Comparison of ENCODE assay signal across 16 cellular contexts in genomic region chr17:81852237-81852636, GRCh38. TPM values are rescaled to one million over a fixed set of nuclear protein-coding genes. Genes with fewer than 3 reads are reported as not detected.
DNase-seq lines count a peak whose midpoint lies in the region; ATAC-seq, FAIRE-seq and TF ChIP-seq lines count a peak whose summit lies in the region.
"Had no signal": no experiment of that assay in that cellular context is flagged by ENCODE, and none has a peak within 500 bp of the region (broad histone marks: within the 10 kb centered on the region; RNA-seq: fewer than 3 reads in every experiment).

No MANE protein-coding gene starts in this region.

- ATAC-seq in HepG2 (peak; percentile 6; the same call in 2 of the 3 replicates), right lobe of liver (no peak), GM21723 (IDR thresholded peaks at IDR 0.05; ENCODE audit: unreplicated experiment) (no peak)
- ATAC-seq: HCT116 had no signal

- no peak for FAIRE-seq in HepG2 (lab: Jason Lieb, UNC)
- FAIRE-seq: GM18507, H54 had no signal

- peaks cover 4% of the 10 kb centered on the region for H3K27me3 Mint-ChIP-seq in neural progenitor cell (ENCODE audit: insufficient read depth, low read depth)
- H3K27me3 Mint-ChIP-seq: IgD-negative memory B cell had no signal

- 0 out of 2 replicates have a peak, but pooled peaks have one; percentile 2 for TF ChIP-seq RAD21 in HepG2 (CRISPR knock-in tag; IDR thresholded peaks at IDR 0.05)

- peaks cover 10% of the 10 kb centered on the region for H3K36me3 Mint-ChIP-seq in neural progenitor cell
- H3K36me3 Mint-ChIP-seq: IgD-negative memory B cell had no signal

- H3K27ac ChIP-seq in HepG2 (ENCODE audit: extremely low read length, insufficient read depth, low read length), result no peak overlapping the region
- H3K27ac ChIP-seq in right lobe of liver, result no peak overlapping the region
- no peak overlapping the region for H3K27ac ChIP-seq in neural progenitor cell
- H3K27ac ChIP-seq: 22Rv1, BLaER1, GM23248 had no signal

- H3K79me2 ChIP-seq in HepG2 (ENCODE audit: insufficient read depth, low read length) (peaks cover 34% of the 10 kb centered on the region), neural progenitor cell (ENCODE audit: low read depth) (peaks cover 10% of the 10 kb centered on the region)

- 100% methylated on average over 6 of the region's 12 CpGs for WGBS in HepG2 (ENCODE audit: low lambda C conversion rate)
- WGBS in right lobe of liver (ENCODE audit: insufficient coverage, low coverage, low lambda C conversion rate, missing lambda C conversion rate), result 100% methylated on average over 3 of the region's 12 CpGs

- H3K9ac ChIP-seq in HepG2 (ENCODE audit: insufficient read depth, low read depth, low read length) (no peak overlapping the region), neural progenitor cell (no peak overlapping the region)
- H3K9ac ChIP-seq: BLaER1, GM23248 had no signal

- H3K36me3 ChIP-seq in HepG2 (replicated peaks in 1 of 2; ENCODE audit: control insufficient read depth in 1 of 2, insufficient read depth in 2 of 2, low read length in 2 of 2), result peaks cover 39 to 70% of the 10 kb centered on the region in 2 experiments
- H3K36me3 ChIP-seq in right lobe of liver, result peaks cover 14 to 88% (median 45%) of the 10 kb centered on the region in 4 donors
- H3K36me3 ChIP-seq in neural progenitor cell, result no peaks in the 10 kb centered on the region

- peaks cover 5% of the 10 kb centered on the region for H3F3A ChIP-seq in neural progenitor cell (ENCODE audit: low read depth)

- H3K27me3 ChIP-seq in HepG2 (ENCODE audit: control insufficient read depth in 1 of 2, insufficient read depth in 2 of 2, low read length in 2 of 2) (no peaks in the 10 kb centered on the region), right lobe of liver (no peaks in the 10 kb centered on the region), neural progenitor cell (no peaks in the 10 kb centered on the region)
- H3K27me3 ChIP-seq: BLaER1 had no signal

- H3K4me1 ChIP-seq in HepG2 (ENCODE audit: insufficient read depth, low read length), result peaks cover 36% of the 10 kb centered on the region
- peaks cover 0 to 13% (median 7%) of the 10 kb centered on the region in 4 donors for H3K4me1 ChIP-seq in right lobe of liver
- no peaks in the 10 kb centered on the region for H3K4me1 ChIP-seq in neural progenitor cell
- H3K4me1 ChIP-seq: BLaER1 had no signal

- CTCF ChIA-PET in HepG2 (lab: Yijun Ruan, JAX; ENCODE audit: low intra/inter-chr PET ratio, low total read pairs), result no interaction called here

- peaks cover 7% of the 10 kb centered on the region; the same call in 1 of the 2 replicates for H4K20me1 ChIP-seq in HepG2 (ENCODE audit: insufficient read depth, low read length)
- H4K20me1 ChIP-seq in neural progenitor cell (ENCODE audit: low read depth), result peaks cover 6% of the 10 kb centered on the region

- no TSS peak for BruUV-seq in HepG2 (replicated peaks; lab: Mats Ljungman, UMichigan)

- in situ Hi-C loops in HepG2 (cut with HindIII; ENCODE audit: extremely low pct_ligation_motif_present, low pct_unique_long_range_greater_than_20kb), result no loop called here

- POLR2A ChIA-PET in HepG2 (lab: Yijun Ruan, JAX), result interaction anchor here (1.1 to 4.0 kb wide), 6 partner anchors 9 to 168 kb away, joined by 3 to 17 read pairs (median 4); partner anchors contain the start of genes ARL16, HGS, MCRIP1 and P4HB

- H3K4me3 ChIP-seq in HepG2 (replicated peaks in 1 of 3; ENCODE audit: insufficient read depth in 1 of 3, low read depth in 2 of 3, low read length in 3 of 3) (no peak overlapping the region), right lobe of liver (no peak overlapping the region), neural progenitor cell (no peak overlapping the region)
- H3K4me3 ChIP-seq: BLaER1, GM23248 had no signal

- no peak overlapping the region for H3K4me3 Mint-ChIP-seq in neural progenitor cell
- H3K4me3 Mint-ChIP-seq: IgD-negative memory B cell had no signal

- H3K27ac Mint-ChIP-seq in neural progenitor cell, result peak overlapping the region; percentile 14

- intact Hi-C loops in HepG2 (cut with micrococcal nuclease; ENCODE audit: unreplicated experiment), result no loop called here
- intact Hi-C loops in right lobe of liver (cut with DNase I), result no loop called here

- H3K4me1 Mint-ChIP-seq in neural progenitor cell, result no peaks in the 10 kb centered on the region
- H3K4me1 Mint-ChIP-seq: IgD-negative memory B cell had no signal

- TF ChIP-seq POLR2A in HepG2 (IDR thresholded peaks at IDR 0.05; ENCODE audit: insufficient read depth in 1 of 2, low read depth in 2 of 2, low read length in 2 of 2), result peak in 1 of 2 experiments; percentile 39; a peak in 2 of 4 replicates
- TF ChIP-seq POLR2A in right lobe of liver (IDR thresholded peaks at IDR 0.05), result no peak

- DNase-seq in HepG2 (ENCODE audit: low spot score) (no peak), right lobe of liver (no peak), neural progenitor cell (ENCODE audit: low spot score) (no peak), hippocampal formation (lab: John Stamatoyannopoulos, UW) (no peak), hypothalamus (lab: John Stamatoyannopoulos, UW) (no peak)
- DNase-seq: AML-193, DMS53, GF-D8, GM23248 had no signal

- H3K4me2 ChIP-seq in HepG2 (ENCODE audit: low read depth, low read length) (no peak overlapping the region), neural progenitor cell (no peak overlapping the region)
- H3K4me2 ChIP-seq: BLaER1 had no signal

- H3K9me3 ChIP-seq in HepG2 (ENCODE audit: low read length) (no peaks in the 10 kb centered on the region), right lobe of liver (no peaks in the 10 kb centered on the region), neural progenitor cell (ENCODE audit: low read depth) (no peaks in the 10 kb centered on the region)
- H3K9me3 ChIP-seq: BLaER1 had no signal

- H3K9me3 Mint-ChIP-seq in neural progenitor cell, result no peaks in the 10 kb centered on the region
- H3K9me3 Mint-ChIP-seq: IgD-negative memory B cell had no signal

- TF ChIP-seq CTCF in HepG2 (CRISPR knock-in tag; IDR thresholded peaks at IDR 0.05) (no peak), right lobe of liver (IDR thresholded peaks at IDR 0.05) (no peak), neural progenitor cell (IDR thresholded peaks at IDR 0.05) (no peak)

- H2AFZ ChIP-seq in HepG2 (ENCODE audit: low read length), result no peak overlapping the region
- no peak overlapping the region for H2AFZ ChIP-seq in neural progenitor cell (replicated peaks)
- H2AFZ ChIP-seq: GM23248 had no signal

- TF ChIP-seq EP300 in HepG2 (IDR thresholded peaks at IDR 0.05; ENCODE audit: low read depth in 2 of 2, low read length in 2 of 2) (no peak), HepG2 (CRISPR knock-in tag; IDR thresholded peaks at IDR 0.05; ENCODE audit: borderline replicate concordance) (no peak)

RNA-seq across cellular contexts. Expression of gene P4HB, which starts 8.1 kb away (rescaled TPM):
- total RNA-seq in HepG2 (2016; rRNA removed; fragmentation: Illumina TruSeq; extraction: Trizol) (337 and 782 TPM in 2 replicates), right lobe of liver (1,000 to 10,000 TPM in 5 of 6 experiments, 100 to 1,000 TPM in 1; 856 to 5,039 (median 1,455) TPM), neural progenitor cell (ENCODE audit: low replicate concordance) (203 and 344 TPM in 2 replicates)
- 162 and 167 TPM in 2 replicates for total RNA-seq in HepG2 (2016; cell fraction: cytosol; rRNA removed; fragmentation: Illumina TruSeq; extraction: Trizol; ENCODE audit: low read depth)
- total RNA-seq in HepG2 (2016; cell fraction: insoluble cytoplasmic fraction; rRNA removed; fragmentation: Illumina TruSeq; extraction: Trizol), result 282 and 813 TPM in 2 replicates
- total RNA-seq in HepG2 (2016; cell fraction: membrane; rRNA removed; fragmentation: Illumina TruSeq; extraction: Trizol), result 299 and 300 TPM in 2 replicates
- 801 and 884 TPM in 2 replicates for total RNA-seq in HepG2 (2016; cell fraction: nucleus; rRNA removed; fragmentation: Illumina TruSeq; extraction: Trizol)
- 181 and 185 TPM in 2 replicates for polyA plus RNA-seq in HepG2 (2011; rRNA removed)
- polyA plus RNA-seq in HepG2 (2011; cell fraction: cytosol; rRNA removed), result 150 and 176 TPM in 2 replicates
- 517 and 557 TPM in 2 replicates for polyA plus RNA-seq in HepG2 (2011; cell fraction: nucleus; rRNA removed)
- polyA plus RNA-seq in HepG2 (2012), result 1,462 and 1,524 TPM in 2 replicates
- polyA plus RNA-seq in HepG2 (2016; cell fraction: cytosol; fragmentation: Illumina TruSeq; extraction: Trizol; ENCODE audit: low read depth), result 236 TPM in 2 replicates
- polyA plus RNA-seq in HepG2 (2016; cell fraction: insoluble cytoplasmic fraction; fragmentation: Illumina TruSeq; extraction: Trizol; ENCODE audit: low read depth), result 494 and 566 TPM in 2 replicates
- polyA plus RNA-seq in HepG2 (2016; cell fraction: membrane; fragmentation: Illumina TruSeq; extraction: Trizol; ENCODE audit: low read depth), result 378 and 399 TPM in 2 replicates
- polyA plus RNA-seq in HepG2 (2016; cell fraction: nucleus; fragmentation: Illumina TruSeq; extraction: Trizol; ENCODE audit: insufficient read depth, low read depth), result 2,290 and 2,428 TPM in 2 replicates
- polyA minus RNA-seq in HepG2 (2011; rRNA and poly(A)+ RNA removed; ENCODE audit: low replicate concordance), result 90.8 and 213 TPM in 2 replicates
- 303 and 378 TPM in 2 replicates for polyA minus RNA-seq in HepG2 (2011; cell fraction: cytosol; rRNA and poly(A)+ RNA removed)
- 250 and 278 TPM in 2 replicates for polyA minus RNA-seq in HepG2 (2011; cell fraction: nucleus; rRNA and poly(A)+ RNA removed)

RNA-seq across cellular contexts. Expression of gene PPP1R27, which starts 17.4 kb away (rescaled TPM):
- total RNA-seq in HepG2 (2016; rRNA removed; fragmentation: Illumina TruSeq; extraction: Trizol) (0.69 and 1.00 TPM in 2 replicates), right lobe of liver (under 1 TPM in 3 of 6 experiments, not detected in 3; 0.27 to 0.62 (median 0.40) TPM), neural progenitor cell (ENCODE audit: low replicate concordance) (0.12 TPM in 1 of 2 replicates, not detected in the other)
- total RNA-seq in HepG2 (2016; cell fraction: cytosol; rRNA removed; fragmentation: Illumina TruSeq; extraction: Trizol; ENCODE audit: low read depth), result 0.71 and 2.3 TPM in 2 replicates
- 1.3 TPM in 1 of 2 replicates, not detected in the other for total RNA-seq in HepG2 (2016; cell fraction: insoluble cytoplasmic fraction; rRNA removed; fragmentation: Illumina TruSeq; extraction: Trizol)
- 1.00 and 1.2 TPM in 2 replicates for total RNA-seq in HepG2 (2016; cell fraction: membrane; rRNA removed; fragmentation: Illumina TruSeq; extraction: Trizol)
- total RNA-seq in HepG2 (2016; cell fraction: nucleus; rRNA removed; fragmentation: Illumina TruSeq; extraction: Trizol), result 0.91 and 1.8 TPM in 2 replicates
- polyA plus RNA-seq in HepG2 (2011; rRNA removed), result 0.17 and 0.33 TPM in 2 replicates
- polyA plus RNA-seq in HepG2 (2011; cell fraction: cytosol; rRNA removed), result 0.55 and 1.1 TPM in 2 replicates
- polyA plus RNA-seq in HepG2 (2011; cell fraction: nucleus; rRNA removed), result 1.6 and 2.8 TPM in 2 replicates
- 0.34 and 0.52 TPM in 2 replicates for polyA plus RNA-seq in HepG2 (2012)
- polyA plus RNA-seq in HepG2 (2016; cell fraction: cytosol; fragmentation: Illumina TruSeq; extraction: Trizol; ENCODE audit: low read depth), result 0.57 and 1.0 TPM in 2 replicates
- 1.7 TPM in 1 of 2 replicates, not detected in the other for polyA plus RNA-seq in HepG2 (2016; cell fraction: insoluble cytoplasmic fraction; fragmentation: Illumina TruSeq; extraction: Trizol; ENCODE audit: low read depth)
- 0.56 TPM in 1 of 2 replicates, not detected in the other for polyA plus RNA-seq in HepG2 (2016; cell fraction: membrane; fragmentation: Illumina TruSeq; extraction: Trizol; ENCODE audit: low read depth)
- polyA plus RNA-seq in HepG2 (2016; cell fraction: nucleus; fragmentation: Illumina TruSeq; extraction: Trizol; ENCODE audit: insufficient read depth, low read depth), result 2.1 TPM in 1 of 2 replicates, not detected in the other
- polyA minus RNA-seq in HepG2 (2011; rRNA and poly(A)+ RNA removed; ENCODE audit: low replicate concordance), result 0.09 and 0.88 TPM in 2 replicates
- polyA minus RNA-seq in HepG2 (2011; cell fraction: cytosol; rRNA and poly(A)+ RNA removed), result not detected in 2 replicates
- 1.9 TPM in 1 of 2 replicates, not detected in the other for polyA minus RNA-seq in HepG2 (2011; cell fraction: nucleus; rRNA and poly(A)+ RNA removed)
- total RNA-seq: GM23248 had no signal
- polyA plus RNA-seq: GM23248, IgD-negative memory B cell had no signal

RNA-seq across cellular contexts. Expression of gene ARHGDIA, which starts 18.9 kb away (rescaled TPM):
- 64.0 and 120 TPM in 2 replicates for total RNA-seq in HepG2 (2016; rRNA removed; fragmentation: Illumina TruSeq; extraction: Trizol)
- total RNA-seq in HepG2 (2016; cell fraction: cytosol; rRNA removed; fragmentation: Illumina TruSeq; extraction: Trizol; ENCODE audit: low read depth), result 25.7 and 26.7 TPM in 2 replicates
- total RNA-seq in HepG2 (2016; cell fraction: insoluble cytoplasmic fraction; rRNA removed; fragmentation: Illumina TruSeq; extraction: Trizol), result 73.7 and 111 TPM in 2 replicates
- 68.1 and 73.5 TPM in 2 replicates for total RNA-seq in HepG2 (2016; cell fraction: membrane; rRNA removed; fragmentation: Illumina TruSeq; extraction: Trizol)
- 66.3 and 84.1 TPM in 2 replicates for total RNA-seq in HepG2 (2016; cell fraction: nucleus; rRNA removed; fragmentation: Illumina TruSeq; extraction: Trizol)
- 40.0 and 52.1 TPM in 2 replicates for polyA plus RNA-seq in HepG2 (2011; rRNA removed)
- polyA plus RNA-seq in HepG2 (2011; cell fraction: cytosol; rRNA removed), result 61.3 and 96.2 TPM in 2 replicates
- 174 and 191 TPM in 2 replicates for polyA plus RNA-seq in HepG2 (2011; cell fraction: nucleus; rRNA removed)
- polyA plus RNA-seq in HepG2 (2012), result 159 and 169 TPM in 2 replicates
- polyA plus RNA-seq in HepG2 (2016; cell fraction: cytosol; fragmentation: Illumina TruSeq; extraction: Trizol; ENCODE audit: low read depth), result 89.7 and 102 TPM in 2 replicates
- polyA plus RNA-seq in HepG2 (2016; cell fraction: insoluble cytoplasmic fraction; fragmentation: Illumina TruSeq; extraction: Trizol; ENCODE audit: low read depth), result 221 and 287 TPM in 2 replicates
- 171 and 188 TPM in 2 replicates for polyA plus RNA-seq in HepG2 (2016; cell fraction: membrane; fragmentation: Illumina TruSeq; extraction: Trizol; ENCODE audit: low read depth)
- 248 and 249 TPM in 2 replicates for polyA plus RNA-seq in HepG2 (2016; cell fraction: nucleus; fragmentation: Illumina TruSeq; extraction: Trizol; ENCODE audit: insufficient read depth, low read depth)
- polyA minus RNA-seq in HepG2 (2011; rRNA and poly(A)+ RNA removed; ENCODE audit: low replicate concordance), result 35.7 and 46.7 TPM in 2 replicates
- 54.0 and 54.8 TPM in 2 replicates for polyA minus RNA-seq in HepG2 (2011; cell fraction: cytosol; rRNA and poly(A)+ RNA removed)
- 52.7 and 57.6 TPM in 2 replicates for polyA minus RNA-seq in HepG2 (2011; cell fraction: nucleus; rRNA and poly(A)+ RNA removed)
- total RNA-seq in right lobe of liver, result 100 to 1,000 TPM in 5 of 6 experiments, 10 to 100 TPM in 1; 92.4 to 162 (median 137) TPM
- total RNA-seq in neural progenitor cell (ENCODE audit: low replicate concordance), result 25.1 and 47.9 TPM in 2 replicates

RNA-seq across cellular contexts. Expression of gene MCRIP1, which starts 19.1 kb away (rescaled TPM):
- total RNA-seq in HepG2 (2016; rRNA removed; fragmentation: Illumina TruSeq; extraction: Trizol) (76.1 and 84.9 TPM in 2 replicates), right lobe of liver (10 to 100 TPM; 19.0 to 32.6 (median 25.7) TPM), neural progenitor cell (ENCODE audit: low replicate concordance) (45.6 and 110 TPM in 2 replicates)
- total RNA-seq in HepG2 (2016; cell fraction: cytosol; rRNA removed; fragmentation: Illumina TruSeq; extraction: Trizol; ENCODE audit: low read depth), result 74.8 and 93.7 TPM in 2 replicates
- 73.6 and 90.1 TPM in 2 replicates for total RNA-seq in HepG2 (2016; cell fraction: insoluble cytoplasmic fraction; rRNA removed; fragmentation: Illumina TruSeq; extraction: Trizol)
- total RNA-seq in HepG2 (2016; cell fraction: membrane; rRNA removed; fragmentation: Illumina TruSeq; extraction: Trizol), result 97.9 and 116 TPM in 2 replicates
- 29.3 and 32.8 TPM in 2 replicates for total RNA-seq in HepG2 (2016; cell fraction: nucleus; rRNA removed; fragmentation: Illumina TruSeq; extraction: Trizol)
- 79.7 and 113 TPM in 2 replicates for polyA plus RNA-seq in HepG2 (2011; rRNA removed)
- 95.7 and 150 TPM in 2 replicates for polyA plus RNA-seq in HepG2 (2011; cell fraction: cytosol; rRNA removed)
- 122 and 140 TPM in 2 replicates for polyA plus RNA-seq in HepG2 (2011; cell fraction: nucleus; rRNA removed)
- polyA plus RNA-seq in HepG2 (2012), result 44.7 and 56.7 TPM in 2 replicates
- polyA plus RNA-seq in HepG2 (2016; cell fraction: cytosol; fragmentation: Illumina TruSeq; extraction: Trizol; ENCODE audit: low read depth), result 77.4 and 92.8 TPM in 2 replicates
- 75.3 and 82.0 TPM in 2 replicates for polyA plus RNA-seq in HepG2 (2016; cell fraction: insoluble cytoplasmic fraction; fragmentation: Illumina TruSeq; extraction: Trizol; ENCODE audit: low read depth)
- 86.8 and 108 TPM in 2 replicates for polyA plus RNA-seq in HepG2 (2016; cell fraction: membrane; fragmentation: Illumina TruSeq; extraction: Trizol; ENCODE audit: low read depth)
- 63.7 and 68.1 TPM in 2 replicates for polyA plus RNA-seq in HepG2 (2016; cell fraction: nucleus; fragmentation: Illumina TruSeq; extraction: Trizol; ENCODE audit: insufficient read depth, low read depth)
- polyA minus RNA-seq in HepG2 (2011; rRNA and poly(A)+ RNA removed; ENCODE audit: low replicate concordance), result 1.6 and 50.7 TPM in 2 replicates
- polyA minus RNA-seq in HepG2 (2011; cell fraction: cytosol; rRNA and poly(A)+ RNA removed), result 39.9 and 44.0 TPM in 2 replicates
- polyA minus RNA-seq in HepG2 (2011; cell fraction: nucleus; rRNA and poly(A)+ RNA removed), result 12.4 and 13.7 TPM in 2 replicates

RNA-seq across cellular contexts. Expression of gene ALYREF, which starts 39.1 kb away (rescaled TPM):
- total RNA-seq in HepG2 (2016; rRNA removed; fragmentation: Illumina TruSeq; extraction: Trizol) (264 and 269 TPM in 2 replicates), right lobe of liver (10 to 100 TPM; 11.6 to 20.3 (median 18.8) TPM), neural progenitor cell (ENCODE audit: low replicate concordance) (140 and 156 TPM in 2 replicates)
- total RNA-seq in HepG2 (2016; cell fraction: cytosol; rRNA removed; fragmentation: Illumina TruSeq; extraction: Trizol; ENCODE audit: low read depth), result 86.2 and 89.3 TPM in 2 replicates
- total RNA-seq in HepG2 (2016; cell fraction: insoluble cytoplasmic fraction; rRNA removed; fragmentation: Illumina TruSeq; extraction: Trizol), result 272 and 275 TPM in 2 replicates
- total RNA-seq in HepG2 (2016; cell fraction: membrane; rRNA removed; fragmentation: Illumina TruSeq; extraction: Trizol), result 108 and 110 TPM in 2 replicates
- 101 and 105 TPM in 2 replicates for total RNA-seq in HepG2 (2016; cell fraction: nucleus; rRNA removed; fragmentation: Illumina TruSeq; extraction: Trizol)
- 58.4 and 59.8 TPM in 2 replicates for polyA plus RNA-seq in HepG2 (2011; rRNA removed)
- 45.3 and 72.1 TPM in 2 replicates for polyA plus RNA-seq in HepG2 (2011; cell fraction: cytosol; rRNA removed)
- 54.3 and 67.4 TPM in 2 replicates for polyA plus RNA-seq in HepG2 (2011; cell fraction: nucleus; rRNA removed)
- polyA plus RNA-seq in HepG2 (2012), result 42.1 and 68.4 TPM in 2 replicates
- polyA plus RNA-seq in HepG2 (2016; cell fraction: cytosol; fragmentation: Illumina TruSeq; extraction: Trizol; ENCODE audit: low read depth), result 78.5 and 81.9 TPM in 2 replicates
- 267 TPM in 2 replicates for polyA plus RNA-seq in HepG2 (2016; cell fraction: insoluble cytoplasmic fraction; fragmentation: Illumina TruSeq; extraction: Trizol; ENCODE audit: low read depth)
- 83.5 and 93.6 TPM in 2 replicates for polyA plus RNA-seq in HepG2 (2016; cell fraction: membrane; fragmentation: Illumina TruSeq; extraction: Trizol; ENCODE audit: low read depth)
- polyA plus RNA-seq in HepG2 (2016; cell fraction: nucleus; fragmentation: Illumina TruSeq; extraction: Trizol; ENCODE audit: insufficient read depth, low read depth), result 158 and 162 TPM in 2 replicates
- polyA minus RNA-seq in HepG2 (2011; rRNA and poly(A)+ RNA removed; ENCODE audit: low replicate concordance), result 80.4 and 133 TPM in 2 replicates
- 40.2 and 48.3 TPM in 2 replicates for polyA minus RNA-seq in HepG2 (2011; cell fraction: cytosol; rRNA and poly(A)+ RNA removed)
- 44.9 and 56.4 TPM in 2 replicates for polyA minus RNA-seq in HepG2 (2011; cell fraction: nucleus; rRNA and poly(A)+ RNA removed)
